ENCODE assay signal across 10 cellular contexts in the genomic region with DNA sequence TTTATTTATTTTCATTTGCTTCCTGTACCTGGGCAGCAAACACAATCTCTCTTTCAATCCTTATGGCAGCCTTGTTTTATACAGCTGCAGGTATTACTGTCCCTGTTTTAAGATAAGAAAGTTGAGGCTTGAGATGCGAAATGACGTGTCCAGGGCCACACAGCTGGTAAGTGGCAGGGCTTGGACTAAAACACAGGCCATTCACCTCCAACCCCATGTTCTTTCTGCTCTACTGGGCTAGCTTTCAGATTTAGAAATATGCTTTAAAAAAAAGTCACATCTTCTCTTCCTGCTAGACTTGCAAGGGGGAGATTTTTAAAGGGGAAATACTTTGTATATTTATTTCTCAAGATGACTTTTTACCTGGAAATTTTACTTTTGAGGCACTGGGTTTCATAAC.
DNase-seq lines count a peak whose midpoint lies in the region; ATAC-seq and TF ChIP-seq lines count a peak whose summit lies in the region.
"Had no signal": no experiment of that assay in that cellular context is flagged by ENCODE, and none has a peak within 500 bp of the region (broad histone marks: within the 10 kb centered on the region; RNA-seq: fewer than 3 reads in every experiment).

No MANE protein-coding gene starts in this region.

- ATAC-seq in GM19395 (IDR thresholded peaks at IDR 0.05; ENCODE audit: unreplicated experiment) (peak; percentile 95), HG02870 (IDR thresholded peaks at IDR 0.05; ENCODE audit: unreplicated experiment) (peak; percentile 97), HG03575 (IDR thresholded peaks at IDR 0.05; ENCODE audit: extremely low read depth, insufficient number of reproducible peaks, low FRiP score, unreplicated experiment) (peak; percentile 87)
- ATAC-seq: natural killer cell had no signal

- TF ChIP-seq CTCF in GM13977 (IDR thresholded peaks at IDR 0.05; ENCODE audit: extremely low read depth, insufficient read depth, missing control alignments): no peak

- DNase-seq in GM13977 (ENCODE audit: low spot score) (peak; percentile 71), nucleus accumbens (lab: John Stamatoyannopoulos, UW) (no peak), HPDE6-E6E7 (ENCODE audit: extremely low spot score) (no peak), NCI-H146 (lab: John Stamatoyannopoulos, UW) (no peak)
- DNase-seq in activated CD4-positive, alpha-beta T cell treated with anti-CD3 and anti-CD28 coated beads, Interleukin-2, amount 50 U/mL, for 4 hours: no peak
- DNase-seq: natural killer cell, testis had no signal

- in situ Hi-C loops in GM13977 (cut with MboI; ENCODE audit: low pct_unique_long_range_greater_than_20kb, low sequenced_read_pairs, unreplicated experiment): no loop called here
